In the genomic region with DNA sequence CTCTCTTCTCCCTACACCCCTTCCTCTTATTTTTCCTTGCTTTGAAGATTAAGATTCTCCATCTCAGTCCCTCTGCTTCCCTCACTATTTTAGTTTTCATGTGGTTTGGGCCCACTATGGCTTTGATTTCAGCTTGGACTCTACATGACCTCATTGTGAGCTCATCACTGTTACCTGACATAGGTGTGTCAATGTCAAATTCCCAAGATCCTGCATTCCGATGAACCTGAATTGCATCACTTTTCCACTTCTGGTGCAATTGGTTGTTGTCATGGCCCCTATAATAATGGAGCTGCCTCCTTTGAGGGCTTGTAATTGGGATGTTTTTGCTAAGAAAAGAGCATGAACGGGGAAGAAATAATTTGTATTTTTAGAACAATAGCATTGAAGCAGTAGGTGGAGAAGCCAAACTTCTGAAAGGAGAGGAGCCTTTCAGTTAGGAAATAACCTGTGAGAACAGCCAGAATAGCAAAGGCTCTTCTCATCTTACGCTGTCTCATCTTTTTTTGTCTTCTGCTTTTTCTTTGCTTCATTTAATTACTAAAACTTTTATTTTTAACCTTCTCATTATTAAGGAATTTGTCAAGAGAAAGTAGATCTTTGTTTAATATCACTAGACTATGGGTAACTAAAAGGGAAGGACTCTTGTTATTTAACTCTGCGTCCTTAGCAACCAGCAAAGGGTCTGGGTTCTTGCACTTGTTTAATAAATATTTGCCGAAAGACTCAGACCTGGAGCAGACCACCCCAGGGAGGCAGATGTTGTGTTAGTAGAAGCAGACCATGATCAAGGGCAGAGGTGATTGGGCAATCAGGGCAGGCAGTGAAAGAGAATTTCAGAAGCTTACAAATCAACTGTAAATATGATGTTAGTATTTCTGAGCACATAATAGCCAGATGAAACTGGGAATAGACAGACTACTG, we compare ENCODE assay signal across 1 cellular context.
TF ChIP-seq lines count a peak whose summit lies in the region.

No MANE protein-coding gene starts in this region.

TF ChIP-seq in HepG2, 621 proteins besides CTCF, POLR2A, EP300 and RAD21 (continued from another document and continues in another):
- TF ChIP-seq, protein P1, sequence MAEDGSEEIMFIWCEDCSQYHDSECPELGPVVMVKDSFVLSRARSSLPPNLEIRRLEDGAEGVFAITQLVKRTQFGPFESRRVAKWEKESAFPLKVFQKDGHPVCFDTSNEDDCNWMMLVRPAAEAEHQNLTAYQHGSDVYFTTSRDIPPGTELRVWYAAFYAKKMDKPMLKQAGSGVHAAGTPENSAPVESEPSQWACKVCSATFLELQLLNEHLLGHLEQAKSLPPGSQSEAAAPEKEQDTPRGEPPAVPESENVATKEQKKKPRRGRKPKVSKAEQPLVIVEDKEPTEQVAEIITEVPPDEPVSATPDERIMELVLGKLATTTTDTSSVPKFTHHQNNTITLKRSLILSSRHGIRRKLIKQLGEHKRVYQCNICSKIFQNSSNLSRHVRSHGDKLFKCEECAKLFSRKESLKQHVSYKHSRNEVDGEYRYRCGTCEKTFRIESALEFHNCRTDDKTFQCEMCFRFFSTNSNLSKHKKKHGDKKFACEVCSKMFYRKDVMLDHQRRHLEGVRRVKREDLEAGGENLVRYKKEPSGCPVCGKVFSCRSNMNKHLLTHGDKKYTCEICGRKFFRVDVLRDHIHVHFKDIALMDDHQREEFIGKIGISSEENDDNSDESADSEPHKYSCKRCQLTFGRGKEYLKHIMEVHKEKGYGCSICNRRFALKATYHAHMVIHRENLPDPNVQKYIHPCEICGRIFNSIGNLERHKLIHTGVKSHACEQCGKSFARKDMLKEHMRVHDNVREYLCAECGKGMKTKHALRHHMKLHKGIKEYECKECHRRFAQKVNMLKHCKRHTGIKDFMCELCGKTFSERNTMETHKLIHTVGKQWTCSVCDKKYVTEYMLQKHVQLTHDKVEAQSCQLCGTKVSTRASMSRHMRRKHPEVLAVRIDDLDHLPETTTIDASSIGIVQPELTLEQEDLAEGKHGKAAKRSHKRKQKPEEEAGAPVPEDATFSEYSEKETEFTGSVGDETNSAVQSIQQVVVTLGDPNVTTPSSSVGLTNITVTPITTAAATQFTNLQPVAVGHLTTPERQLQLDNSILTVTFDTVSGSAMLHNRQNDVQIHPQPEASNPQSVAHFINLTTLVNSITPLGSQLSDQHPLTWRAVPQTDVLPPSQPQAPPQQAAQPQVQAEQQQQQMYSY (CRISPR knock-in tag; IDR thresholded peaks at IDR 0.05), result no peak
- TF ChIP-seq, protein P2, sequence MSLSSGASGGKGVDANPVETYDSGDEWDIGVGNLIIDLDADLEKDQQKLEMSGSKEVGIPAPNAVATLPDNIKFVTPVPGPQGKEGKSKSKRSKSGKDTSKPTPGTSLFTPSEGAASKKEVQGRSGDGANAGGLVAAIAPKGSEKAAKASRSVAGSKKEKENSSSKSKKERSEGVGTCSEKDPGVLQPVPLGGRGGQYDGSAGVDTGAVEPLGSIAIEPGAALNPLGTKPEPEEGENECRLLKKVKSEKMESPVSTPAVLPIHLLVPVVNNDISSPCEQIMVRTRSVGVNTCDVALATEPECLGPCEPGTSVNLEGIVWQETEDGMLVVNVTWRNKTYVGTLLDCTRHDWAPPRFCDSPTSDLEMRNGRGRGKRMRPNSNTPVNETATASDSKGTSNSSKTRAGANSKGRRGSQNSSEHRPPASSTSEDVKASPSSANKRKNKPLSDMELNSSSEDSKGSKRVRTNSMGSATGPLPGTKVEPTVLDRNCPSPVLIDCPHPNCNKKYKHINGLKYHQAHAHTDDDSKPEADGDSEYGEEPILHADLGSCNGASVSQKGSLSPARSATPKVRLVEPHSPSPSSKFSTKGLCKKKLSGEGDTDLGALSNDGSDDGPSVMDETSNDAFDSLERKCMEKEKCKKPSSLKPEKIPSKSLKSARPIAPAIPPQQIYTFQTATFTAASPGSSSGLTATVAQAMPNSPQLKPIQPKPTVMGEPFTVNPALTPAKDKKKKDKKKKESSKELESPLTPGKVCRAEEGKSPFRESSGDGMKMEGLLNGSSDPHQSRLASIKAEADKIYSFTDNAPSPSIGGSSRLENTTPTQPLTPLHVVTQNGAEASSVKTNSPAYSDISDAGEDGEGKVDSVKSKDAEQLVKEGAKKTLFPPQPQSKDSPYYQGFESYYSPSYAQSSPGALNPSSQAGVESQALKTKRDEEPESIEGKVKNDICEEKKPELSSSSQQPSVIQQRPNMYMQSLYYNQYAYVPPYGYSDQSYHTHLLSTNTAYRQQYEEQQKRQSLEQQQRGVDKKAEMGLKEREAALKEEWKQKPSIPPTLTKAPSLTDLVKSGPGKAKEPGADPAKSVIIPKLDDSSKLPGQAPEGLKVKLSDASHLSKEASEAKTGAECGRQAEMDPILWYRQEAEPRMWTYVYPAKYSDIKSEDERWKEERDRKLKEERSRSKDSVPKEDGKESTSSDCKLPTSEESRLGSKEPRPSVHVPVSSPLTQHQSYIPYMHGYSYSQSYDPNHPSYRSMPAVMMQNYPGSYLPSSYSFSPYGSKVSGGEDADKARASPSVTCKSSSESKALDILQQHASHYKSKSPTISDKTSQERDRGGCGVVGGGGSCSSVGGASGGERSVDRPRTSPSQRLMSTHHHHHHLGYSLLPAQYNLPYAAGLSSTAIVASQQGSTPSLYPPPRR (CRISPR knock-in tag; IDR thresholded peaks at IDR 0.05; ENCODE audit: borderline replicate concordance), result peak; percentile 43; the same call in 1 of the 2 replicates
- TF ChIP-seq RNF219 (CRISPR knock-in tag; IDR thresholded peaks at IDR 0.05) (no peak), TEAD3 (CRISPR knock-in tag; optimal IDR thresholded peaks at IDR 0.05; ENCODE audit: borderline replicate concordance) (peak; percentile 76), JUNB (CRISPR knock-in tag; IDR thresholded peaks at IDR 0.05; ENCODE audit: borderline replicate concordance) (peak; percentile 92), ZNF160 (CRISPR knock-in tag; IDR thresholded peaks at IDR 0.05) (no peak), NFYC (CRISPR knock-in tag; IDR thresholded peaks at IDR 0.05) (no peak), PTBP1 (IDR thresholded peaks at IDR 0.05; ENCODE audit: low read depth, low read length, poor library complexity, severe bottlenecking) (no peak), SMYD3 (CRISPR knock-in tag; IDR thresholded peaks at IDR 0.05) (no peak), E2F2 (CRISPR knock-in tag; IDR thresholded peaks at IDR 0.05; ENCODE audit: borderline replicate concordance) (no peak), ATF7 (IDR thresholded peaks at IDR 0.05) (0 out of 2 replicates have a peak, but pooled peaks have one; percentile 36), ATF7 (CRISPR knock-in tag; IDR thresholded peaks at IDR 0.05) (no peak), HOXA5 (CRISPR knock-in tag; IDR thresholded peaks at IDR 0.05) (no peak), HMG20A (CRISPR knock-in tag; IDR thresholded peaks at IDR 0.05; ENCODE audit: borderline replicate concordance) (peak; percentile 43; the same call in 1 of the 2 replicates), NFE2L2 (IDR thresholded peaks at IDR 0.05; ENCODE audit: low read length) (no peak), RFX3 (CRISPR knock-in tag; IDR thresholded peaks at IDR 0.05) (peak; percentile 81), ZNF569 (CRISPR knock-in tag; IDR thresholded peaks at IDR 0.05; ENCODE audit: borderline replicate concordance) (no peak), ZGPAT (CRISPR knock-in tag; IDR thresholded peaks at IDR 0.05) (0 out of 2 replicates have a peak, but pooled peaks have one; percentile 18), JUND (CRISPR knock-in tag; IDR thresholded peaks at IDR 0.05) (peak; percentile 96), ZEB1 (IDR thresholded peaks at IDR 0.05; ENCODE audit: insufficient replicate concordance, low read depth) (peak; percentile 43), RFX1 (IDR thresholded peaks at IDR 0.05) (peak; percentile 36; the same call in 1 of the 2 replicates), NR2C2 (CRISPR knock-in tag; IDR thresholded peaks at IDR 0.05; ENCODE audit: borderline replicate concordance) (no peak), PHB2 (IDR thresholded peaks at IDR 0.05; ENCODE audit: partially characterized antibody) (no peak), GABPB1 (CRISPR knock-in tag; IDR thresholded peaks at IDR 0.05) (no peak), MLX (CRISPR knock-in tag; IDR thresholded peaks at IDR 0.05) (no peak)
- TF ChIP-seq, protein P3, sequence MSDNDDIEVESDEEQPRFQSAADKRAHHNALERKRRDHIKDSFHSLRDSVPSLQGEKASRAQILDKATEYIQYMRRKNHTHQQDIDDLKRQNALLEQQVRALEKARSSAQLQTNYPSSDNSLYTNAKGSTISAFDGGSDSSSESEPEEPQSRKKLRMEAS (IDR thresholded peaks at IDR 0.05), result no peak
- TF ChIP-seq, protein P4, sequence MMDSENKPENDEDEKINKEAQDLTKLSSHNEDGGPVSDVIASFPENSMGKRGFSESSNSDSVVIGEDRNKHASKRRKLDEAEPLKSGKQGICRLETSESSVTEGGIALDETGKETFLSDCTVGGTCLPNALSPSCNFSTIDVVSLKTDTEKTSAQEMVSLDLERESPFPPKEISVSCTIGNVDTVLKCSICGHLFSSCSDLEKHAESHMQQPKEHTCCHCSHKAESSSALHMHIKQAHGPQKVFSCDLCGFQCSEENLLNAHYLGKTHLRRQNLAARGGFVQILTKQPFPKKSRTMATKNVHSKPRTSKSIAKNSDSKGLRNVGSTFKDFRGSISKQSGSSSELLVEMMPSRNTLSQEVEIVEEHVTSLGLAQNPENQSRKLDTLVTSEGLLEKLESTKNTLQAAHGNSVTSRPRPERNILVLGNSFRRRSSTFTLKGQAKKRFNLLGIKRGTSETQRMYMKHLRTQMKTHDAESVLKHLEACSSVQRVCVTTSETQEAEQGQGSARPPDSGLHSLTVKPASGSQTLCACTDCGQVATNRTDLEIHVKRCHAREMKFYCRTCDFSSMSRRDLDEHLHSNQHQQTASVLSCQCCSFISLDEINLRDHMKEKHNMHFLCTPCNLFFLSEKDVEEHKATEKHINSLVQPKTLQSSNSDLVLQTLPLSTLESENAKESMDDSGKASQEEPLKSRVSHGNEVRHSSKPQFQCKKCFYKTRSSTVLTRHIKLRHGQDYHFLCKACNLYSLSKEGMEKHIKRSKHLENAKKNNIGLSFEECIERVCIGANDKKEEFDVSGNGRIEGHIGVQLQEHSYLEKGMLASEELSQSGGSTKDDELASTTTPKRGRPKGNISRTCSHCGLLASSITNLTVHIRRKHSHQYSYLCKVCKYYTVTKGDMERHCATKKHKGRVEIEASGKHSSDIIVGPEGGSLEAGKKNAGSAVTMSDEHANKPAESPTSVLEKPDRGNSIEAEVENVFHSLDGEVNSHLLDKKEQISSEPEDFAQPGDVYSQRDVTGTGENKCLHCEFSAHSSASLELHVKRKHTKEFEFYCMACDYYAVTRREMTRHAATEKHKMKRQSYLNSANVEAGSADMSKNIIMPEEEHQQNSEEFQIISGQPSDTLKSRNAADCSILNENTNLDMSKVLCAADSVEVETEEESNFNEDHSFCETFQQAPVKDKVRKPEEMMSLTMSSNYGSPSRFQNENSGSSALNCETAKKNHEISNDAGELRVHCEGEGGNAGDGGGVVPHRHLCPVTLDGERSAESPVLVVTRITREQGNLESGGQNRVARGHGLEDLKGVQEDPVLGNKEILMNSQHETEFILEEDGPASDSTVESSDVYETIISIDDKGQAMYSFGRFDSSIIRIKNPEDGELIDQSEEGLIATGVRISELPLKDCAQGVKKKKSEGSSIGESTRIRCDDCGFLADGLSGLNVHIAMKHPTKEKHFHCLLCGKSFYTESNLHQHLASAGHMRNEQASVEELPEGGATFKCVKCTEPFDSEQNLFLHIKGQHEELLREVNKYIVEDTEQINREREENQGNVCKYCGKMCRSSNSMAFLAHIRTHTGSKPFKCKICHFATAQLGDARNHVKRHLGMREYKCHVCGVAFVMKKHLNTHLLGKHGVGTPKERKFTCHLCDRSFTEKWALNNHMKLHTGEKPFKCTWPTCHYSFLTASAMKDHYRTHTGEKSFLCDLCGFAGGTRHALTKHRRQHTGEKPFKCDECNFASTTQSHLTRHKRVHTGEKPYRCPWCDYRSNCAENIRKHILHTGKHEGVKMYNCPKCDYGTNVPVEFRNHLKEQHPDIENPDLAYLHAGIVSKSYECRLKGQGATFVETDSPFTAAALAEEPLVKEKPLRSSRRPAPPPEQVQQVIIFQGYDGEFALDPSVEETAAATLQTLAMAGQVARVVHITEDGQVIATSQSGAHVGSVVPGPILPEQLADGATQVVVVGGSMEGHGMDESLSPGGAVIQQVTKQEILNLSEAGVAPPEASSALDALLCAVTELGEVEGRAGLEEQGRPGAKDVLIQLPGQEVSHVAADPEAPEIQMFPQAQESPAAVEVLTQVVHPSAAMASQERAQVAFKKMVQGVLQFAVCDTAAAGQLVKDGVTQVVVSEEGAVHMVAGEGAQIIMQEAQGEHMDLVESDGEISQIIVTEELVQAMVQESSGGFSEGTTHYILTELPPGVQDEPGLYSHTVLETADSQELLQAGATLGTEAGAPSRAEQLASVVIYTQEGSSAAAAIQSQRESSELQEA (CRISPR knock-in tag; IDR thresholded peaks at IDR 0.05; ENCODE audit: not compliant biosample characterization), result no peak
